ENCODE assay signal across 1 cellular context in the genomic region with DNA sequence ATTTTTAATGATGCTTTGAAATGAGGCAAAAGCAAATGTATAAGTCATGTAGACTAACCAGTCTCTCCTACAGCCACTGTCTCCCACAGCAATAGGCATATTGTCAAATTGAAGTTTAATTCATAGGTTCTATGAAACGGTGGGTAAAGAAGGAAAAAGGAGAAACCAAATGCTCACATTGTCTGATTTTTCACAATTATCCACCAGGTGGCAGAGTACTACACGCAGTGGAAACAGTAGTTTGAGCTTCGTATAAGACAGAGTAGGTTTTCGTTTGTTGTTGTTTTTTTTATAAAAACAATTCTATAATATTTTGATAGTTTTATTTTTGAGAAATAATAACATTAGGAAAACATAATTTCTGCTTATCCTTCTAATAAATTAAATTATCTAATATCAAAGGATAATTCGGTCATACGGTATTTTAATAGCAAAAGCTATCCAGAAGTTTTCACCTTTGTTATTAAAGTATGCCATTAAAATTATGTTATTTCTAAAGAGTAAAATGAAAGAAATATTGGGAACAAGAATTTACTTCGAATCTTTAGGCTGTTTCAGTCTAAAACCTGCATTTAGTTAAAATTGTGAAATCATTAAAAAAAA.
TF ChIP-seq lines count a peak whose summit lies in the region.

No MANE protein-coding gene starts in this region.

TF ChIP-seq in GM23338, 12 proteins besides CTCF, POLR2A, EP300 and RAD21 (continued from another document):
- TF ChIP-seq ZNF114 (CRISPR knock-in tag; IDR thresholded peaks at IDR 0.05) (no peak), EZH2 (IDR thresholded peaks at IDR 0.05; ENCODE audit: low read depth, unreplicated experiment) (no peak), JUNB (IDR thresholded peaks at IDR 0.05; ENCODE audit: unreplicated experiment) (no peak)
